In the genomic region with DNA sequence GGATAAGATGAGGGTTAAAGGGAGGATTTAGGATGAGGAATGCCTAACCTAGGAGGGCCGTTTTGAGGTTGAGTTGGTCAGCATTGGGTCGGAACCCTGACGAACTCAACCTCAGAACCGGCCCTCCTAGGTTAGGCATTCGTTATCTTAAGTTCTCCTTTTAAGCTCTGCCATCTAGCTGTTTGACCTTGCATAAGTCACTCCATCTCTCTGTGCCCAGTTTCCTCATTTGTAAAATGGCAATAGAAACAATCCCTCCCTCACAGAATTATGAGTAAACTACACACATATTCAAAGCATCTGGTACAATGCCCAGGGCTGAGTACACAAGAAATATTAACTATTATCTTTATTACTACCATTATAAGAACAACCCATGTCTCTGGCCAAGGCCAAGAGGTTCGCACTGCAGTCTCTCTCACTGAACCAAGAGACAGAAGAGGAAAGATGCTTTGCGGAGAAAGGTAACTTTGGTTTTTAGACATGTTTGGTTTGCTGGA, we compare ENCODE assay signal across 23 cellular contexts. TPM values are rescaled to one million over a fixed set of nuclear protein-coding genes. Genes with fewer than 3 reads are reported as not detected.
A peak's percentile ranks its signal among the peaks of the same experiment; 100 is the strongest.
DNase-seq lines count a peak whose midpoint lies in the region; TF ChIP-seq lines count a peak whose summit lies in the region.
"Had no signal": no experiment of that assay in that cellular context is flagged by ENCODE, and none has a peak within 500 bp of the region (broad histone marks: within the 10 kb centered on the region; RNA-seq: fewer than 3 reads in every experiment).

No MANE protein-coding gene starts in this region.

- no peak for TF ChIP-seq CTCF in Loucy (conservative IDR thresholded peaks at IDR 0.05; ENCODE audit: low read length)
- no peak for TF ChIP-seq CTCF in neural crest cell (conservative IDR thresholded peaks at IDR 0.05)

- H2AFZ ChIP-seq in Loucy (ENCODE audit: low read length) (no peak overlapping the region), Karpas-422 (ENCODE audit: low read length) (no peak overlapping the region)
- H2AFZ ChIP-seq: hepatocyte had no signal

- peak overlapping the region in 3 of 8 donors; percentile 2 to 7 (median 5) for H3K4me3 Mint-ChIP-seq in CD4-positive, alpha-beta memory T cell
- no peak overlapping the region for H3K4me3 Mint-ChIP-seq in activated T-helper 1 cell treated with anti-CD3 and anti-CD28 coated beads, Interleukin-12 subunit alpha, Interleukin-12 subunit beta, Interleukin-2, Interleukin-4 antibody, amounts not matched to agents 30 ng/mL and 10 ng/mL and 1 ng/mL, durations not matched to agents 14 hours and 24 hours and 36 hours
- peak overlapping the region; percentile 61 for H3K4me3 Mint-ChIP-seq in neural crest cell
- H3K4me3 Mint-ChIP-seq: activated CD8-positive, alpha-beta memory T cell treated with anti-CD3 and anti-CD28 coated beads, Interleukin-2, amount 10 ng/mL, durations not matched to agents 7 days and 5 days; activated naive CD8-positive, alpha-beta T cell treated with anti-CD3 and anti-CD28 coated beads, Interleukin-2, amount 10 ng/mL, durations not matched to agents 7 days and 5 days had no signal

- H3F3A ChIP-seq in Loucy (ENCODE audit: low read depth) = no peaks in the 10 kb centered on the region

- no peaks in the 10 kb centered on the region for H3K27me3 Mint-ChIP-seq in CD4-positive, alpha-beta memory T cell
- no peaks in the 10 kb centered on the region for H3K27me3 Mint-ChIP-seq in activated T-helper 1 cell treated with anti-CD3 and anti-CD28 coated beads, Interleukin-12 subunit alpha, Interleukin-12 subunit beta, Interleukin-2, Interleukin-4 antibody, amounts not matched to agents 30 ng/mL and 10 ng/mL and 1 ng/mL, durations not matched to agents 14 hours and 24 hours and 36 hours (ENCODE audit: insufficient read depth)
- no peaks in the 10 kb centered on the region for H3K27me3 Mint-ChIP-seq in neural crest cell (ENCODE audit: low read depth)
- H3K27me3 Mint-ChIP-seq: activated CD8-positive, alpha-beta memory T cell treated with anti-CD3 and anti-CD28 coated beads, Interleukin-2, amount 10 ng/mL, durations not matched to agents 7 days and 5 days; activated naive CD8-positive, alpha-beta T cell treated with anti-CD3 and anti-CD28 coated beads, Interleukin-2, amount 10 ng/mL, durations not matched to agents 7 days and 5 days had no signal

- H4K20me1 ChIP-seq in Loucy (ENCODE audit: insufficient read depth, low read length, poor library complexity, severe bottlenecking) = no peaks in the 10 kb centered on the region
- H4K20me1 ChIP-seq in Karpas-422 (ENCODE audit: insufficient read depth, low read depth, low read length) = no peaks in the 10 kb centered on the region

- intact Hi-C loops in CD4-positive, alpha-beta memory T cell (cut with micrococcal nuclease) = no loop called here
- intact Hi-C loops in activated T-helper 1 cell treated with anti-CD3 and anti-CD28 coated beads, Interleukin-12 subunit alpha, Interleukin-12 subunit beta, Interleukin-2, Interleukin-4 antibody, amounts not matched to agents 30 ng/mL and 10 ng/mL and 1 ng/mL, durations not matched to agents 14 hours and 24 hours and 36 hours (cut with micrococcal nuclease) = no loop called here

- no peak overlapping the region for H3K27ac ChIP-seq in CD4-positive, alpha-beta memory T cell (ENCODE audit: low read depth, low read length)
- no peak overlapping the region for H3K27ac ChIP-seq in Karpas-422 (ENCODE audit: low read length)
- H3K27ac ChIP-seq: BLaER1, foreskin keratinocyte, hepatocyte, WERI-Rb-1 had no signal

- no peaks in the 10 kb centered on the region for H3K36me3 ChIP-seq in CD4-positive, alpha-beta memory T cell (ENCODE audit: insufficient read depth, low read length)
- H3K36me3 ChIP-seq in Loucy (ENCODE audit: insufficient read depth, low read length) (no peaks in the 10 kb centered on the region), Karpas-422 (ENCODE audit: insufficient read depth, low read length) (no peaks in the 10 kb centered on the region)
- H3K36me3 ChIP-seq: WERI-Rb-1 had no signal

- H3K4me2 ChIP-seq in Loucy (ENCODE audit: low read depth, low read length, poor library complexity, severe bottlenecking) (peak overlapping the region; percentile 63), Karpas-422 (ENCODE audit: low read depth, low read length, poor library complexity, severe bottlenecking) (no peak overlapping the region)
- H3K4me2 ChIP-seq: BLaER1, hepatocyte had no signal

- no peak overlapping the region for H3K9ac ChIP-seq in Loucy (ENCODE audit: low read depth, low read length, poor library complexity, severe bottlenecking)
- no peak overlapping the region for H3K9ac ChIP-seq in Karpas-422 (ENCODE audit: low read length)
- H3K9ac ChIP-seq: BLaER1 had no signal

- H3K27me3 ChIP-seq in CD4-positive, alpha-beta memory T cell (ENCODE audit: insufficient read depth, low read length) = no peaks in the 10 kb centered on the region
- H3K27me3 ChIP-seq in Loucy (ENCODE audit: insufficient read depth, low read length, poor library complexity, severe bottlenecking) = no peaks in the 10 kb centered on the region
- H3K27me3 ChIP-seq in Karpas-422 (ENCODE audit: low read length) = no peaks in the 10 kb centered on the region
- H3K27me3 ChIP-seq: BLaER1, foreskin keratinocyte, hepatocyte, MG63 had no signal

- H3K4me3 ChIP-seq in CD4-positive, alpha-beta memory T cell (ENCODE audit: low read length in 2 of 2) = no peak overlapping the region
- no peak overlapping the region for H3K4me3 ChIP-seq in Loucy (ENCODE audit: low read length, poor library complexity, severe bottlenecking)
- no peak overlapping the region for H3K4me3 ChIP-seq in Karpas-422 (ENCODE audit: low read length)
- H3K4me3 ChIP-seq: BLaER1, GM12878, hepatocyte, MG63 had no signal

- H3K79me2 ChIP-seq in Loucy (ENCODE audit: insufficient read depth, low read length) (peaks cover 12% of the 10 kb centered on the region; the same call in 1 of the 2 replicates), Karpas-422 (ENCODE audit: low read length) (peaks cover 89% of the 10 kb centered on the region)

- H3K27ac Mint-ChIP-seq in CD4-positive, alpha-beta memory T cell = peak overlapping the region in 5 of 7 donors; percentile 2 to 77 (median 41)
- H3K27ac Mint-ChIP-seq in activated T-helper 1 cell treated with anti-CD3 and anti-CD28 coated beads, Interleukin-12 subunit alpha, Interleukin-12 subunit beta, Interleukin-2, Interleukin-4 antibody, amounts not matched to agents 30 ng/mL and 10 ng/mL and 1 ng/mL, durations not matched to agents 14 hours and 24 hours and 36 hours = peak overlapping the region; percentile 67
- no peak overlapping the region for H3K27ac Mint-ChIP-seq in neural crest cell (ENCODE audit: unreplicated experiment)
- H3K27ac Mint-ChIP-seq: activated CD8-positive, alpha-beta memory T cell treated with anti-CD3 and anti-CD28 coated beads, Interleukin-2, amount 10 ng/mL, durations not matched to agents 7 days and 5 days; activated naive CD8-positive, alpha-beta T cell treated with anti-CD3 and anti-CD28 coated beads, Interleukin-2, amount 10 ng/mL, durations not matched to agents 7 days and 5 days had no signal

- CTCF ChIA-PET in CD4-positive, alpha-beta memory T cell (lab: Charles Lee; ENCODE audit: partially characterized antibody) = no interaction called here

- POLR2A ChIA-PET in CD4-positive, alpha-beta memory T cell (lab: Charles Lee; ENCODE audit: partially characterized antibody) = no interaction called here

- H3K36me3 Mint-ChIP-seq in CD4-positive, alpha-beta memory T cell = peaks cover 7 to 18% of the 10 kb centered on the region in 2 donors
- H3K36me3 Mint-ChIP-seq in activated T-helper 1 cell treated with anti-CD3 and anti-CD28 coated beads, Interleukin-12 subunit alpha, Interleukin-12 subunit beta, Interleukin-2, Interleukin-4 antibody, amounts not matched to agents 30 ng/mL and 10 ng/mL and 1 ng/mL, durations not matched to agents 14 hours and 24 hours and 36 hours (ENCODE audit: low read depth) = peaks cover 24% of the 10 kb centered on the region
- no peaks in the 10 kb centered on the region for H3K36me3 Mint-ChIP-seq in neural crest cell (ENCODE audit: low read depth)

- DNase-seq in CD4-positive, alpha-beta memory T cell = no peak
- DNase-seq in activated T-helper 1 cell treated with anti-CD3 and anti-CD28 coated beads, Interleukin-12 subunit alpha, Interleukin-12 subunit beta, Interleukin-2, Interleukin-4 antibody, amounts not matched to agents 30 ng/mL and 10 ng/mL and 1 ng/mL, durations not matched to agents 14 hours and 24 hours and 36 hours (ENCODE audit: low spot score) = no peak
- DNase-seq in neural crest cell (ENCODE audit: low read depth, low spot score) = no peak
- DNase-seq in Karpas-422 = no peak
- DNase-seq in SK-N-DZ (ENCODE audit: low spot score) = no peak
- no peak for DNase-seq in NCI-H2227 treated with DMSO at 0.1 percent for 48 hours (lab: John Stamatoyannopoulos, UW)
- DNase-seq: ACHN; activated CD4-positive, alpha-beta T cell treated with anti-CD3 and anti-CD28 coated beads, Interleukin-2, amount 50 U/mL, for 1 hour; activated CD8-positive, alpha-beta memory T cell treated with anti-CD3 and anti-CD28 coated beads, Interleukin-2, amount 10 ng/mL, durations not matched to agents 7 days and 5 days; activated naive CD8-positive, alpha-beta T cell treated with anti-CD3 and anti-CD28 coated beads, Interleukin-2, amount 10 ng/mL, durations not matched to agents 7 days and 5 days; foreskin keratinocyte; IMR-90; mesenchymal stem cell; MG63; NCI-H187 treated with DMSO at 0.1 percent for 48 hours; nucleus accumbens; RPMI8226; WERI-Rb-1 had no signal

- H3K9me3 ChIP-seq in CD4-positive, alpha-beta memory T cell (ENCODE audit: control insufficient read depth in 1 of 2, low read length in 2 of 2) = no peaks in the 10 kb centered on the region
- H3K9me3 ChIP-seq in Loucy (ENCODE audit: insufficient read depth, low read depth, low read length) (no peaks in the 10 kb centered on the region), Karpas-422 (ENCODE audit: low read length) (no peaks in the 10 kb centered on the region)
- H3K9me3 ChIP-seq: BLaER1, MG63 had no signal

- H3K9me2 ChIP-seq in Loucy (replicated peaks; ENCODE audit: low read depth, low read length) (no peaks in the 10 kb centered on the region), Karpas-422 (replicated peaks; ENCODE audit: insufficient read depth, low read length) (no peaks in the 10 kb centered on the region)

- H3K4me1 Mint-ChIP-seq in CD4-positive, alpha-beta memory T cell = peaks cover 40 to 56% (median 48%) of the 10 kb centered on the region in 4 donors
- H3K4me1 Mint-ChIP-seq in activated T-helper 1 cell treated with anti-CD3 and anti-CD28 coated beads, Interleukin-12 subunit alpha, Interleukin-12 subunit beta, Interleukin-2, Interleukin-4 antibody, amounts not matched to agents 30 ng/mL and 10 ng/mL and 1 ng/mL, durations not matched to agents 14 hours and 24 hours and 36 hours (ENCODE audit: low read depth) = peaks cover 61% of the 10 kb centered on the region
- H3K4me1 Mint-ChIP-seq in neural crest cell = peaks cover 48% of the 10 kb centered on the region

- no peaks in the 10 kb centered on the region for H3K9me3 Mint-ChIP-seq in CD4-positive, alpha-beta memory T cell
- H3K9me3 Mint-ChIP-seq in activated T-helper 1 cell treated with anti-CD3 and anti-CD28 coated beads, Interleukin-12 subunit alpha, Interleukin-12 subunit beta, Interleukin-2, Interleukin-4 antibody, amounts not matched to agents 30 ng/mL and 10 ng/mL and 1 ng/mL, durations not matched to agents 14 hours and 24 hours and 36 hours = no peaks in the 10 kb centered on the region
- H3K9me3 Mint-ChIP-seq in neural crest cell = no peaks in the 10 kb centered on the region
- H3K9me3 Mint-ChIP-seq: activated naive CD8-positive, alpha-beta T cell treated with anti-CD3 and anti-CD28 coated beads, Interleukin-2, amount 10 ng/mL, durations not matched to agents 7 days and 5 days; brain had no signal

- peaks cover 39% of the 10 kb centered on the region for H3K4me1 ChIP-seq in CD4-positive, alpha-beta memory T cell (ENCODE audit: insufficient read depth, low read length)
- H3K4me1 ChIP-seq in Loucy (ENCODE audit: insufficient read depth, low read length, poor library complexity, severe bottlenecking) = peaks cover 19% of the 10 kb centered on the region
- H3K4me1 ChIP-seq in Karpas-422 (ENCODE audit: low read length) = peaks cover 30% of the 10 kb centered on the region

RNA-seq across cellular contexts. Expression of gene ABCB10, which starts 4.8 kb away (rescaled TPM):
- 10 to 100 TPM; 19.7 to 20.2 TPM for total RNA-seq in CD4-positive, alpha-beta memory T cell
- polyA plus RNA-seq in CD4-positive, alpha-beta memory T cell = 10 to 100 TPM; 10.0 to 11.8 TPM
- total RNA-seq in activated T-helper 1 cell treated with anti-CD3 and anti-CD28 coated beads, Interleukin-12 subunit alpha, Interleukin-12 subunit beta, Interleukin-2, Interleukin-4 antibody, amounts not matched to agents 30 ng/mL and 10 ng/mL and 1 ng/mL, durations not matched to agents 14 hours and 24 hours and 36 hours = 46.2 and 47.0 TPM in 2 replicates
- 24.0 and 25.2 TPM in 2 replicates for total RNA-seq in neural crest cell
- 19.9 and 27.8 TPM in 2 replicates for total RNA-seq in Karpas-422 (2014; rRNA removed; shearing (Covaris generic); ENCODE audit: low replicate concordance)
- polyA plus RNA-seq in SK-N-DZ (2014; cell fraction: cytosol; rRNA removed) = 20.5 and 23.3 TPM in 2 replicates
- polyA plus RNA-seq in SK-N-DZ (2014; cell fraction: nucleus; rRNA removed) = 24.1 and 34.0 TPM in 2 replicates

RNA-seq across cellular contexts. Expression of gene NUP133, which starts 45.5 kb away (rescaled TPM):
- total RNA-seq in CD4-positive, alpha-beta memory T cell = 10 to 100 TPM; 45.8 to 48.4 TPM
- polyA plus RNA-seq in CD4-positive, alpha-beta memory T cell = 10 to 100 TPM; 16.8 to 18.6 TPM
- total RNA-seq in activated T-helper 1 cell treated with anti-CD3 and anti-CD28 coated beads, Interleukin-12 subunit alpha, Interleukin-12 subunit beta, Interleukin-2, Interleukin-4 antibody, amounts not matched to agents 30 ng/mL and 10 ng/mL and 1 ng/mL, durations not matched to agents 14 hours and 24 hours and 36 hours = 47.9 and 49.1 TPM in 2 replicates
- 63.7 and 66.1 TPM in 2 replicates for total RNA-seq in neural crest cell
- 27.1 and 56.9 TPM in 2 replicates for total RNA-seq in Karpas-422 (2014; rRNA removed; shearing (Covaris generic); ENCODE audit: low replicate concordance)
- polyA plus RNA-seq in SK-N-DZ (2014; cell fraction: cytosol; rRNA removed) = 46.8 and 52.2 TPM in 2 replicates
- polyA plus RNA-seq in SK-N-DZ (2014; cell fraction: nucleus; rRNA removed) = 61.4 and 70.6 TPM in 2 replicates
